Comparison of ENCODE assay signal across 13 cellular contexts in the genomic region with DNA sequence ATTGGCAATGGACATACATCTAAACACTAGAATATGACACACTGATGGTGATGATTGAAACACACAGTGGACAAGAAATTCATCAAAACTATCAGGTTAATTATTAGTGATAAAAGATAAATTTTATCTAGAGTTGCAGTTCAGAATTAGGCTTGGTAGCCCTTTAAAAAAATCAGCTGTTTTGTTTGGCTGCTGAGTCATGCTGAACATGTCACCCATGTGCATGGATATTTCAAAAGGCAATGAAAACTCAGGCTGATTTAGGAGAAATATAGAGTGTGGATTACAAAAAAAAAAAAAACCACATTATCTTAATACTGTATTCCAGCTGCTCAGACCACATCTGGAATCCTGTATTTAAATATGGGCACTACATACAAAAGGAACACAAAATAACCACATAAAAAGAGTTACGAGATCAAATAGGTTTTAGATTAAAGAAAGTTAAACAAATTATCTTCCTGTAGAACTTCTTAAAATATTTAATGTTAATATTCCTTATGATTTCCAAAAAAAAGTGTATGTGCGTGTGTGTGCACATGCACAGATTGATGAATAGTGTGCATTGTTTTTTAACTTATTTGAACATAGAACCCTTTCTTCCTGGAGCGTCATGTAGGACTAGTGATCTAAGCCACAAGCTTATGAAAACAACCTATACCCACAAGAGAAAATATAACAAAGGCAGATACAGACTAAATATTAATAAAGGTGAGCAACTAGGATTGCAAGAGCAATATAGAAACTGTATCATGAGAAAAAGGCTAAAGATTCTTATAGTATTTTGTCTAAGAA.
DNase-seq lines count a peak whose midpoint lies in the region; ATAC-seq and TF ChIP-seq lines count a peak whose summit lies in the region.
"Had no signal": no experiment of that assay in that cellular context is flagged by ENCODE, and none has a peak within 500 bp of the region (broad histone marks: within the 10 kb centered on the region; RNA-seq: fewer than 3 reads in every experiment).

No MANE protein-coding gene starts in this region.

- WGBS in smooth muscle cell (ENCODE audit: low lambda C conversion rate) = 76% methylated on average over 3 of the region's 3 CpGs

- peak overlapping the region; percentile 35 for H3K27ac ChIP-seq in smooth muscle cell (ENCODE audit: low read depth)
- H3K27ac ChIP-seq: heart right ventricle, neural progenitor cell had no signal

- no peaks in the 10 kb centered on the region for H3K79me2 ChIP-seq in smooth muscle cell (ENCODE audit: low read depth)

- H3K4me3 ChIP-seq in foreskin fibroblast (ENCODE audit: low read depth in 1 of 2, low read length in 2 of 2) (no peak overlapping the region), smooth muscle cell (no peak overlapping the region)
- H3K4me3 ChIP-seq: heart right ventricle, neural progenitor cell had no signal

- DNase-seq in GM04503 (ENCODE audit: low read depth) (peak; percentile 12), amniotic epithelial cell (ENCODE audit: low read depth) (peak; percentile 57), foreskin fibroblast (peak; percentile 32 to 68), smooth muscle cell (lab: John Stamatoyannopoulos, UW; ENCODE audit: unreplicated experiment) (no peak), 8988T (no peak), NCI-H2029 (lab: John Stamatoyannopoulos, UW) (no peak)
- DNase-seq: activated B cell treated with CpG ODN at 0.5 μM for 24 hours; effector CD4-positive, alpha-beta T cell; heart right ventricle; left ventricle myocardium superior; MM.1S had no signal

- peaks cover 8% of the 10 kb centered on the region for H3K36me3 ChIP-seq in smooth muscle cell (ENCODE audit: low read depth)
- H3K36me3 ChIP-seq: neural progenitor cell had no signal

- H2AFZ ChIP-seq in smooth muscle cell (ENCODE audit: low read depth) = no peak overlapping the region
- H2AFZ ChIP-seq: neural progenitor cell had no signal

- no peaks in the 10 kb centered on the region for H3K4me1 ChIP-seq in smooth muscle cell (ENCODE audit: low read depth)
- H3K4me1 ChIP-seq: heart right ventricle, neural progenitor cell had no signal

- H3K27me3 ChIP-seq in smooth muscle cell (ENCODE audit: low read depth) = no peaks in the 10 kb centered on the region
- H3K27me3 ChIP-seq: heart right ventricle, neural progenitor cell had no signal

- no peak for ATAC-seq in HG02870 (IDR thresholded peaks at IDR 0.05; ENCODE audit: unreplicated experiment)
- ATAC-seq: heart right ventricle, left ventricle myocardium superior had no signal

- H4K20me1 ChIP-seq in smooth muscle cell (ENCODE audit: low read depth) = peaks cover 16% of the 10 kb centered on the region

- H3K9me3 ChIP-seq in smooth muscle cell (replicated peaks; ENCODE audit: low read depth) = no peaks in the 10 kb centered on the region
- H3K9me3 ChIP-seq: heart right ventricle had no signal

- H3K9ac ChIP-seq in smooth muscle cell (ENCODE audit: low read depth) = no peak overlapping the region
- H3K9ac ChIP-seq: neural progenitor cell had no signal

- peak overlapping the region; percentile 30 for H3K4me2 ChIP-seq in smooth muscle cell
- H3K4me2 ChIP-seq: neural progenitor cell had no signal

- H3F3A ChIP-seq in smooth muscle cell (ENCODE audit: low read depth) = no peaks in the 10 kb centered on the region

- TF ChIP-seq CTCF in foreskin fibroblast (IDR thresholded peaks at IDR 0.05; ENCODE audit: low read depth, low read length) = no peak
- TF ChIP-seq CTCF in smooth muscle cell (IDR thresholded peaks at IDR 0.05; ENCODE audit: borderline replicate concordance, insufficient read depth, poor library complexity, severe bottlenecking) = no peak

Comparison
In these comparisons a context has a peak if more than half of its experiments do, and no peak if none do; other contexts are left out.
1. DNase-seq: peak in GM04503 (single experiment), amniotic epithelial cell (single experiment) and foreskin fibroblast (2 of 2); none in smooth muscle cell (single experiment), 8988T (single experiment) and NCI-H2029 (single experiment).